8 cellular contexts compared by ENCODE assay signal in the genomic region with DNA sequence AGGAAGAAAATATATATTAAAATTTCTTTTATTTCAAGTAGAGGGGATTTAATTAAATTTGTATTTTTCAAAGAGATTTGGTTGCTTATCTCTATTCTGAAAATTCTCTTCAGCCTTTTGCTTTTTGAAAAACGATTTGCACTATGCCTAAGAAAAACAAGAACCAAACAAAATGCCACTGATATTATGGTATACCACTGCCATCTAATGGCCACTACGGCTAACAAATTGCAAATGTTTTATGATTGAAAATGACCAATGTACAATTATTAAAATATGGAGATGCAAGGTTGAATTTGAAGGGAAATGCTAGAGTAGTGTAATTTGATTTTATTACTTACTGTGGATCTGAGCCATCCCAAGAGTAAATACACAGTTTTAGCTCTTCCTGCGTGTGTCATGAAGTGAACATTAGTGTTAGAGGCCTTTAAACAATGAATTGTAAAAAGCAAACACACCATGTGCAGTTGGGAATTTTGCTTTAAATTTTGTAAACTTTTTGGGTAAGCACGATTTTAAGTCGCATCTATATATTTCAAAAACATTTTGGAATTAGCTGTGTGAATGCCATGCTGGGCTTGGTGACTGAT.
DNase-seq lines count a peak whose midpoint lies in the region; ATAC-seq and TF ChIP-seq lines count a peak whose summit lies in the region.

No MANE protein-coding gene starts in this region.

- no peak overlapping the region for H3K4me3 ChIP-seq in DND-41 (ENCODE audit: low read depth in 1 of 2, low read length in 2 of 2)

- POLR2A ChIA-PET in T-cell (lab: Charles Lee): interaction anchor here in 1 of 2 donors (0.6 kb wide), 1 partner anchor 1282 kb away, joined by 3 read pairs; no protein-coding TSS in a partner anchor

- H4K20me1 ChIP-seq in DND-41 (ENCODE audit: insufficient read depth, low read length): no peaks in the 10 kb centered on the region

- no peaks in the 10 kb centered on the region for H3K36me3 ChIP-seq in DND-41 (ENCODE audit: insufficient read depth, low read length)

- no peak overlapping the region for H2AFZ ChIP-seq in DND-41 (ENCODE audit: low read depth, low read length)

- H3K4me2 ChIP-seq in DND-41 (ENCODE audit: insufficient read depth, low read length): no peak overlapping the region

- DNase-seq in DND-41: peak; percentile 28
- peak; percentile 10 for DNase-seq in HT1080 (ENCODE audit: low read depth)
- DNase-seq in RPMI8226: peak; percentile 42
- peak; percentile 41 to 59 for DNase-seq in erythroblast (lab: John Stamatoyannopoulos, UW)
- no peak for DNase-seq in osteocyte (ENCODE audit: extremely low spot score, unreplicated experiment)
- no peak for DNase-seq in T-cell

- peaks cover 6% of the 10 kb centered on the region for H3K9me3 Mint-ChIP-seq in osteocyte (ENCODE audit: unreplicated experiment)
- no peaks in the 10 kb centered on the region for H3K9me3 Mint-ChIP-seq in T-cell

- no peak overlapping the region for H3K27ac Mint-ChIP-seq in osteocyte (ENCODE audit: unreplicated experiment)
- no peak overlapping the region for H3K27ac Mint-ChIP-seq in T-cell

- TF ChIP-seq CTCF in DND-41 (IDR thresholded peaks at IDR 0.05; ENCODE audit: borderline replicate concordance, extremely low read depth, low read length, poor library complexity, severe bottlenecking) (peak; percentile 81), osteocyte (IDR thresholded peaks at IDR 0.05) (peak; percentile 76)

- no peak overlapping the region for H3K27ac ChIP-seq in DND-41 (ENCODE audit: low read length)

- H3K4me1 ChIP-seq in DND-41 (ENCODE audit: insufficient read depth, low read length): no peaks in the 10 kb centered on the region

- ATAC-seq in DND-41 (ENCODE audit: insufficient read depth, low read depth): peak; percentile 58; the same call in 2 of the 3 replicates
- ATAC-seq in HG02938 (IDR thresholded peaks at IDR 0.05; ENCODE audit: unreplicated experiment): no peak
- ATAC-seq in T-cell (replicated peaks in 1 of 4): no peak
- no peak for ATAC-seq in HG02870 (IDR thresholded peaks at IDR 0.05; ENCODE audit: unreplicated experiment)

- H3K36me3 Mint-ChIP-seq in osteocyte (ENCODE audit: unreplicated experiment) (no peaks in the 10 kb centered on the region), T-cell (no peaks in the 10 kb centered on the region)

- H3K9ac ChIP-seq in DND-41 (ENCODE audit: low read depth, low read length): no peak overlapping the region

- TF ChIP-seq POLR2A in erythroblast (IDR thresholded peaks at IDR 0.05; ENCODE audit: low read length): no peak

- H3K4me1 Mint-ChIP-seq in osteocyte (ENCODE audit: unreplicated experiment) (no peaks in the 10 kb centered on the region), T-cell (no peaks in the 10 kb centered on the region)

- CTCF ChIA-PET in T-cell (lab: Charles Lee): interaction anchor here (0.6 to 1.5 kb wide), 6 partner anchors 729 to 1333 kb away, joined by 3 to 5 read pairs (median 3); no protein-coding TSS in a partner anchor

- H3K27me3 ChIP-seq in DND-41 (ENCODE audit: insufficient read depth, low read length, poor library complexity): no peaks in the 10 kb centered on the region

- H3K27me3 Mint-ChIP-seq in osteocyte (ENCODE audit: unreplicated experiment) (peaks cover 41% of the 10 kb centered on the region), T-cell (peaks cover 0 to 4% of the 10 kb centered on the region in 2 donors)

- H3K79me2 ChIP-seq in DND-41 (ENCODE audit: insufficient read depth, low read length): no peaks in the 10 kb centered on the region

- H3K4me3 Mint-ChIP-seq in osteocyte (ENCODE audit: unreplicated experiment) (no peak overlapping the region), T-cell (no peak overlapping the region)

- no peaks in the 10 kb centered on the region for H3K9me3 ChIP-seq in DND-41 (ENCODE audit: insufficient read depth, low read length, severe bottlenecking)

Comparison
In these comparisons a context has a peak if more than half of its experiments do, and no peak if none do; other contexts are left out.
1. DNase-seq: peak in DND-41 (single experiment), HT1080 (single experiment), RPMI8226 (single experiment) and erythroblast (2 of 2); none in osteocyte (single experiment) and T-cell (0 of 34).